Comparison of ENCODE assay signal across 8 cellular contexts in genomic region chr13:48236528-48237353, GRCh38. TPM values are rescaled to one million over a fixed set of nuclear protein-coding genes. Genes with fewer than 3 reads are reported as not detected.
DNase-seq lines count a peak whose midpoint lies in the region; ATAC-seq and TF ChIP-seq lines count a peak whose summit lies in the region.

No MANE protein-coding gene starts in this region.

- no peaks in the 10 kb centered on the region for H3K27me3 Mint-ChIP-seq in activated naive CD8-positive, alpha-beta T cell treated with anti-CD3 and anti-CD28 coated beads, Interleukin-2, amount 10 ng/mL, durations not matched to agents 7 days and 5 days

- 32 to 43% (median 33%) methylated on average over 3 of the region's 3 CpGs for WGBS in spleen, 5 donors

- H3K9me3 Mint-ChIP-seq in activated naive CD8-positive, alpha-beta T cell treated with anti-CD3 and anti-CD28 coated beads, Interleukin-2, amount 10 ng/mL, durations not matched to agents 7 days and 5 days, result no peaks in the 10 kb centered on the region

- POLR2A ChIA-PET in activated naive CD8-positive, alpha-beta T cell treated with anti-CD3 and anti-CD28 coated beads, Interleukin-2, amount 10 ng/mL, durations not matched to agents 7 days and 5 days (lab: Charles Lee), result interaction anchor here (1.4 to 1.7 kb wide), 2 partner anchors 60 to 67 kb away, joined by 3 to 5 read pairs; partner anchors contain the start of gene RB1

- no peak for ATAC-seq in activated naive CD8-positive, alpha-beta T cell treated with anti-CD3 and anti-CD28 coated beads, Interleukin-2, amount 10 ng/mL, durations not matched to agents 7 days and 5 days (ENCODE audit: low read depth)
- ATAC-seq in GM21447 (IDR thresholded peaks at IDR 0.05; ENCODE audit: unreplicated experiment), result no peak
- ATAC-seq in GM21717 (IDR thresholded peaks at IDR 0.05; ENCODE audit: unreplicated experiment), result no peak

- H4K20me1 ChIP-seq in KMS-11 (ENCODE audit: insufficient read depth) (no peaks in the 10 kb centered on the region), MM.1S (ENCODE audit: insufficient read depth, low read length) (no peaks in the 10 kb centered on the region)

- H3K36me3 Mint-ChIP-seq in activated naive CD8-positive, alpha-beta T cell treated with anti-CD3 and anti-CD28 coated beads, Interleukin-2, amount 10 ng/mL, durations not matched to agents 7 days and 5 days, result peaks cover 27% of the 10 kb centered on the region

- TF ChIP-seq POLR2A in spleen (IDR thresholded peaks at IDR 0.05), result no peak

- H3K79me2 ChIP-seq in KMS-11 (ENCODE audit: insufficient read depth, low read depth) (peaks cover 7% of the 10 kb centered on the region; the same call in 1 of the 2 replicates), MM.1S (ENCODE audit: low read length) (peaks cover 5% of the 10 kb centered on the region; the same call in 1 of the 2 replicates)

- peak overlapping the region; percentile 84 for H3K4me3 Mint-ChIP-seq in activated naive CD8-positive, alpha-beta T cell treated with anti-CD3 and anti-CD28 coated beads, Interleukin-2, amount 10 ng/mL, durations not matched to agents 7 days and 5 days

- no peak overlapping the region for H2AFZ ChIP-seq in KMS-11 (ENCODE audit: low read depth)
- H2AFZ ChIP-seq in MM.1S (ENCODE audit: low read length), result no peak overlapping the region

- H3K36me3 ChIP-seq in KMS-11 (ENCODE audit: insufficient read depth), result no peaks in the 10 kb centered on the region
- H3K36me3 ChIP-seq in iPS-20b (ENCODE audit: insufficient read depth, low read depth, low read length), result peaks cover 1% of the 10 kb centered on the region; the same call in 1 of the 2 replicates
- H3K36me3 ChIP-seq in spleen, result peaks cover 0 to 42% (median 8%) of the 10 kb centered on the region in 6 donors
- no peaks in the 10 kb centered on the region for H3K36me3 ChIP-seq in MM.1S (replicated peaks; ENCODE audit: insufficient read depth, low read length)

- no peak overlapping the region for H3K27ac ChIP-seq in KMS-11
- no peak overlapping the region for H3K27ac ChIP-seq in iPS-20b (ENCODE audit: low read length)
- H3K27ac ChIP-seq in spleen, result peak overlapping the region in 7 of 8 donors; percentile 99 to 100 (median 99)
- no peak overlapping the region for H3K27ac ChIP-seq in MM.1S (ENCODE audit: low read length)

- intact Hi-C loops in spleen (cut with DNase I; ENCODE audit: low total_unique reads), result no loop called here

- H3K9me3 ChIP-seq in iPS-20b (ENCODE audit: insufficient read depth, low read depth, low read length), result no peaks in the 10 kb centered on the region
- H3K9me3 ChIP-seq in spleen, result no peaks in the 10 kb centered on the region
- no peaks in the 10 kb centered on the region for H3K9me3 ChIP-seq in MM.1S (replicated peaks; ENCODE audit: insufficient read depth, low read length)

- no peaks in the 10 kb centered on the region for H3F3A ChIP-seq in MM.1S (ENCODE audit: insufficient read depth, low read length)

- DNase-seq in activated naive CD8-positive, alpha-beta T cell treated with anti-CD3 and anti-CD28 coated beads, Interleukin-2, amount 10 ng/mL, durations not matched to agents 7 days and 5 days, result no peak
- DNase-seq in spleen (no peak), MM.1S (no peak)
- no peak for DNase-seq in activated CD8-positive, alpha-beta memory T cell treated with anti-CD3 and anti-CD28 coated beads, Interleukin-2, amount 50 U/mL, for 4 hours

- no peaks in the 10 kb centered on the region for H3K9me2 ChIP-seq in MM.1S (replicated peaks; ENCODE audit: insufficient read depth, low read length)

- peak overlapping the region; percentile 26 for H3K27ac Mint-ChIP-seq in activated naive CD8-positive, alpha-beta T cell treated with anti-CD3 and anti-CD28 coated beads, Interleukin-2, amount 10 ng/mL, durations not matched to agents 7 days and 5 days

- H3K4me3 ChIP-seq in KMS-11 (IDR thresholded peaks at IDR 0.05; ENCODE audit: insufficient read depth, low read depth, low read length), result no peak overlapping the region
- H3K4me3 ChIP-seq in iPS-20b (ENCODE audit: low read length), result peak overlapping the region; percentile 91
- peak overlapping the region in 7 of 8 donors; percentile 2 to 88 (median 78) for H3K4me3 ChIP-seq in spleen
- H3K4me3 ChIP-seq in MM.1S (ENCODE audit: low read length), result no peak overlapping the region

- H3K9ac ChIP-seq in KMS-11, result no peak overlapping the region
- peak overlapping the region; percentile 51; the same call in 1 of the 2 replicates for H3K9ac ChIP-seq in iPS-20b (ENCODE audit: low read depth, low read length)
- no peak overlapping the region for H3K9ac ChIP-seq in MM.1S (ENCODE audit: low read length)

- H3K4me1 ChIP-seq in KMS-11 (ENCODE audit: low read depth, poor library complexity, severe bottlenecking), result peaks cover 29% of the 10 kb centered on the region
- H3K4me1 ChIP-seq in iPS-20b (ENCODE audit: insufficient read depth, low read length), result peaks cover 34% of the 10 kb centered on the region
- H3K4me1 ChIP-seq in spleen, result peaks cover 55 to 88% (median 82%) of the 10 kb centered on the region in 6 donors
- no peaks in the 10 kb centered on the region for H3K4me1 ChIP-seq in MM.1S (ENCODE audit: low read length)

- TF ChIP-seq CTCF in KMS-11 (conservative IDR thresholded peaks at IDR 0.05; ENCODE audit: low read depth, low read length) (no peak), spleen (IDR thresholded peaks at IDR 0.05 in 8 of 11, conservative IDR thresholded peaks at IDR 0.05 in 3 of 11) (no peak), MM.1S (IDR thresholded peaks at IDR 0.05; ENCODE audit: low read length) (no peak)

- H3K4me2 ChIP-seq in KMS-11 (peak overlapping the region; percentile 21; the same call in 1 of the 2 replicates), MM.1S (ENCODE audit: low read depth, low read length) (no peak overlapping the region)

- no peaks in the 10 kb centered on the region for H3K27me3 ChIP-seq in KMS-11 (ENCODE audit: insufficient read depth, low read depth)
- H3K27me3 ChIP-seq in iPS-20b (ENCODE audit: insufficient read depth, low read length), result peaks cover 10% of the 10 kb centered on the region; the same call in 1 of the 2 replicates
- H3K27me3 ChIP-seq in spleen (replicated peaks in 1 of 7), result no peaks in the 10 kb centered on the region
- no peaks in the 10 kb centered on the region for H3K27me3 ChIP-seq in MM.1S (replicated peaks; ENCODE audit: insufficient read depth, low read length)

- H3K4me1 Mint-ChIP-seq in activated naive CD8-positive, alpha-beta T cell treated with anti-CD3 and anti-CD28 coated beads, Interleukin-2, amount 10 ng/mL, durations not matched to agents 7 days and 5 days, result peaks cover 54% of the 10 kb centered on the region

RNA-seq across cellular contexts. Expression of gene ITM2B, which starts 3.7 kb away (rescaled TPM):
- total RNA-seq in activated naive CD8-positive, alpha-beta T cell treated with anti-CD3 and anti-CD28 coated beads, Interleukin-2, amount 10 ng/mL, durations not matched to agents 7 days and 5 days, result 100 to 1,000 TPM; 385 to 429 TPM
- total RNA-seq in spleen, result 100 to 1,000 TPM; 603 to 890 (median 793) TPM
- 100 to 1,000 TPM; 244 to 311 (median 249) TPM for polyA plus RNA-seq in spleen

Comparison
In these comparisons a context has a peak if more than half of its experiments do, and no peak if none do; other contexts are left out.
1. H3K27ac ChIP-seq: peak in spleen (7 of 8); none in KMS-11 (single experiment), iPS-20b (single experiment) and MM.1S (single experiment).
2. H3K4me3 ChIP-seq: peak in iPS-20b (single experiment) and spleen (7 of 8); none in KMS-11 (single experiment) and MM.1S (single experiment).